ENCODE assay signal across 12 cellular contexts in the genomic region with DNA sequence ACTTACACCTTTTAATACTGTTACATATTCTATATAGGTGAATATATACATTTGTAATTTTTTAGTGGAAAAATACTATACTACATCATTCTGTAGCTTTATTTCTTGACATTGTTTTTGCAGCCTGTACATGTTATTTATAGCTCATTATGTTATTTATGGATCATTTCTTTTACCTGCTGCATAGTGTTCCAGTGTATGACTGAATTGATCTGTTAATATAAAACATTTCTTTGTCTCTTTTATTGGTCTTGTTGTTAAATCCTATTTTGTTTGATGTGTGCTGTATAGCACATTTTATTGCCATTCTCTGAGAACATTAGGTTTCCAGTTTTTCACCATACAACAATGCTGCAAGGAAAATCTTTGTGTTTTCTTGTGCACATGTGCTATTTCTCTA. TPM values are rescaled to one million over a fixed set of nuclear protein-coding genes. Genes with fewer than 3 reads are reported as not detected.
DNase-seq lines count a peak whose midpoint lies in the region; ATAC-seq, FAIRE-seq and TF ChIP-seq lines count a peak whose summit lies in the region.
"Had no signal": no experiment of that assay in that cellular context is flagged by ENCODE, and none has a peak within 500 bp of the region (broad histone marks: within the 10 kb centered on the region; RNA-seq: fewer than 3 reads in every experiment).

No MANE protein-coding gene starts in this region.

- H3K27me3 Mint-ChIP-seq in activated CD4-positive, alpha-beta T cell treated with anti-CD3 and anti-CD28 coated beads, Interleukin-2, amount 10 ng/mL, durations not matched to agents 24 days and 14 days, result no peaks in the 10 kb centered on the region

- H3K9me1 ChIP-seq in K562 (ENCODE audit: control insufficient read depth, insufficient read depth, low read length), result no peaks in the 10 kb centered on the region

- no peak for TF ChIP-seq RAD21 in K562 (CRISPR knock-in tag; conservative IDR thresholded peaks at IDR 0.05 in 1 of 2, IDR thresholded peaks at IDR 0.05 in 1 of 2)

- H3K36me3 Mint-ChIP-seq in activated CD4-positive, alpha-beta T cell treated with anti-CD3 and anti-CD28 coated beads, Interleukin-2, amount 10 ng/mL, durations not matched to agents 24 days and 14 days (ENCODE audit: low read depth), result peaks cover 33% of the 10 kb centered on the region

- no peaks in the 10 kb centered on the region for H3K9me3 Mint-ChIP-seq in activated CD4-positive, alpha-beta T cell treated with anti-CD3 and anti-CD28 coated beads, Interleukin-2, amount 10 ng/mL, durations not matched to agents 24 days and 14 days

- TF ChIP-seq EP300 in K562 (IDR thresholded peaks at IDR 0.05; ENCODE audit: low read length), result no peak

- in situ Hi-C loops in K562 (cut with MboI), result no loop called here

- peak overlapping the region; percentile 87 for H3K4me2 ChIP-seq in Loucy (ENCODE audit: low read depth, low read length, poor library complexity, severe bottlenecking)
- peak overlapping the region; percentile 36 for H3K4me2 ChIP-seq in K562 (ENCODE audit: insufficient read depth, low read length)

- peak overlapping the region; percentile 91; the same call in 2 of the 3 replicates for H3K27ac ChIP-seq in K562 (ENCODE audit: extremely low read depth, low read depth, low read length)
- H3K27ac ChIP-seq: A549 had no signal

- ATAC-seq in K562, result no peak
- ATAC-seq in HG02970 (IDR thresholded peaks at IDR 0.05; ENCODE audit: low FRiP score, unreplicated experiment), result no peak
- ATAC-seq: A549 had no signal

- CTCF ChIA-PET in K562 (lab: Yijun Ruan, JAX; ENCODE audit: low intra/inter-chr PET ratio), result no interaction called here

- H3K9me3 ChIP-seq in Loucy (ENCODE audit: insufficient read depth, low read depth, low read length) (no peaks in the 10 kb centered on the region), K562 (replicated peaks; ENCODE audit: control insufficient read depth, insufficient read depth, low read depth, low read length) (no peaks in the 10 kb centered on the region)
- H3K9me3 ChIP-seq: A549 had no signal

- DNase-seq in activated CD4-positive, alpha-beta T cell treated with anti-CD3 and anti-CD28 coated beads, Interleukin-2, amount 10 ng/mL, durations not matched to agents 24 days and 14 days, result no peak
- DNase-seq in activated CD4-positive, alpha-beta T cell treated with anti-CD3 and anti-CD28 coated beads for 48 hours, result no peak
- no peak for DNase-seq in K562 (ENCODE audit: extremely low read depth in 1 of 4, low spot score in 3 of 4)
- no peak for DNase-seq in retinal pigment epithelial cell (ENCODE audit: low read depth)
- DNase-seq in stimulated activated CD4-positive, alpha-beta T cell treated with anti-CD3 and anti-CD28 coated beads, Interleukin-2, amount 100 ng/mL, for 48 hours, result no peak
- no peak for DNase-seq in NCI-H1417 treated with DMSO at 0.1 percent for 48 hours (lab: John Stamatoyannopoulos, UW)
- DNase-seq: adrenal gland, head of caudate nucleus, NCI-H2081 had no signal

- POLR2A ChIA-PET in K562 (lab: Yijun Ruan, JAX), result interaction anchor here (0.6 to 0.9 kb wide), 2 partner anchors 46 to 49 kb away, joined by 3 read pairs; a partner anchor contains a TSS

- H3K4me3 ChIP-seq in Loucy (ENCODE audit: low read length, poor library complexity, severe bottlenecking), result peak overlapping the region; percentile 88
- peak overlapping the region; percentile 81 for H3K4me3 ChIP-seq in K562
- H3K4me3 ChIP-seq in retinal pigment epithelial cell (ENCODE audit: low read length), result peak overlapping the region; percentile 3
- H3K4me3 ChIP-seq: A549 had no signal

- H3K4me1 ChIP-seq in Loucy (ENCODE audit: insufficient read depth, low read length, poor library complexity, severe bottlenecking), result peaks cover 51% of the 10 kb centered on the region
- peaks cover 0 to 6% of the 10 kb centered on the region in 2 experiments; a peak in 2 of 5 replicates for H3K4me1 ChIP-seq in K562 (replicated peaks in 1 of 2; ENCODE audit: control insufficient read depth in 2 of 2, insufficient read depth in 2 of 2, low read length in 2 of 2)

- TF ChIP-seq POLR2A in K562 (conservative IDR thresholded peaks at IDR 0.05), result no peak

- FAIRE-seq in K562 (lab: Jason Lieb, UNC), result no peak
- FAIRE-seq: A549 had no signal

- no peaks in the 10 kb centered on the region for H3K9me2 ChIP-seq in Loucy (replicated peaks; ENCODE audit: low read depth, low read length)

- H3K9ac ChIP-seq in Loucy (ENCODE audit: low read depth, low read length, poor library complexity, severe bottlenecking), result peak overlapping the region; percentile 39
- H3K9ac ChIP-seq in K562 (ENCODE audit: insufficient read depth in 1 of 2, low read depth in 2 of 2, low read length in 2 of 2), result peak overlapping the region in 1 of 2 experiments; percentile 76; a peak in 2 of 4 replicates

- H3K36me3 ChIP-seq in Loucy (ENCODE audit: insufficient read depth, low read length) (no peaks in the 10 kb centered on the region), K562 (ENCODE audit: control insufficient read depth, insufficient read depth, low read length) (no peaks in the 10 kb centered on the region)
- H3K36me3 ChIP-seq: adrenal gland had no signal

- no peaks in the 10 kb centered on the region for H3K27me3 ChIP-seq in Loucy (ENCODE audit: insufficient read depth, low read length, poor library complexity, severe bottlenecking)
- no peaks in the 10 kb centered on the region for H3K27me3 ChIP-seq in K562 (ENCODE audit: control insufficient read depth in 2 of 2, insufficient read depth in 2 of 2, low read length in 2 of 2)
- H3K27me3 ChIP-seq: adrenal gland had no signal

- peaks cover 54% of the 10 kb centered on the region for H3K4me1 Mint-ChIP-seq in activated CD4-positive, alpha-beta T cell treated with anti-CD3 and anti-CD28 coated beads, Interleukin-2, amount 10 ng/mL, durations not matched to agents 24 days and 14 days

- no peak overlapping the region for H2AFZ ChIP-seq in Loucy (ENCODE audit: low read length)
- H2AFZ ChIP-seq in K562 (ENCODE audit: low read depth, low read length), result no peak overlapping the region

- peaks cover 7% of the 10 kb centered on the region; the same call in 1 of the 2 replicates for H3F3A ChIP-seq in Loucy (ENCODE audit: low read depth)

- peaks cover 63% of the 10 kb centered on the region for H3K79me2 ChIP-seq in Loucy (ENCODE audit: insufficient read depth, low read length)
- H3K79me2 ChIP-seq in K562 (ENCODE audit: control insufficient read depth, insufficient read depth, low read length), result peaks cover 60% of the 10 kb centered on the region

- peak overlapping the region; percentile 58 for H3K27ac Mint-ChIP-seq in activated CD4-positive, alpha-beta T cell treated with anti-CD3 and anti-CD28 coated beads, Interleukin-2, amount 10 ng/mL, durations not matched to agents 24 days and 14 days

- TF ChIP-seq CTCF in Loucy (conservative IDR thresholded peaks at IDR 0.05; ENCODE audit: low read length), result no peak
- no peak for TF ChIP-seq CTCF in K562 (IDR thresholded peaks at IDR 0.05 in 2 of 3, conservative IDR thresholded peaks at IDR 0.05 in 1 of 3; ENCODE audit: insufficient read depth in 2 of 3, low read depth in 1 of 3, low read length in 3 of 3)
- TF ChIP-seq CTCF in retinal pigment epithelial cell (conservative IDR thresholded peaks at IDR 0.05; ENCODE audit: low read depth, low read length), result no peak

- peak overlapping the region; percentile 71 for H3K4me3 Mint-ChIP-seq in activated CD4-positive, alpha-beta T cell treated with anti-CD3 and anti-CD28 coated beads, Interleukin-2, amount 10 ng/mL, durations not matched to agents 24 days and 14 days

- H4K20me1 ChIP-seq in Loucy (ENCODE audit: insufficient read depth, low read length, poor library complexity, severe bottlenecking), result no peaks in the 10 kb centered on the region
- no peaks in the 10 kb centered on the region for H4K20me1 ChIP-seq in K562 (replicated peaks; ENCODE audit: control insufficient read depth, insufficient read depth, low read length)

- no TSS peak for BruUV-seq in K562 (replicated peaks; lab: Mats Ljungman, UMichigan)

- intact Hi-C loops in activated CD4-positive, alpha-beta T cell treated with anti-CD3 and anti-CD28 coated beads, Interleukin-2, amount 10 ng/mL, durations not matched to agents 24 days and 14 days (cut with micrococcal nuclease), result loop anchor here (10.0 kb wide), 1 partner anchor 562 kb away; no protein-coding TSS in a partner anchor
- intact Hi-C loops in K562 (cut with micrococcal nuclease), result loop anchor here (5.0 kb wide), 1 partner anchor 161 kb away; no protein-coding TSS in a partner anchor

RNA-seq across cellular contexts. Expression of a gene that starts 2.4 kb away (rescaled TPM):
- 13.4 and 14.5 TPM in 2 replicates for total RNA-seq in activated CD4-positive, alpha-beta T cell treated with anti-CD3 and anti-CD28 coated beads, Interleukin-2, amount 10 ng/mL, durations not matched to agents 24 days and 14 days
- 5.7 and 18.5 TPM in 2 replicates for total RNA-seq in K562 (2011; cell fraction: chromatin; rRNA removed; ENCODE audit: low replicate concordance)
- 5.1 and 7.0 TPM in 2 replicates for total RNA-seq in K562 (2011; cell fraction: nucleolus; rRNA removed)
- 7.9 and 14.0 TPM in 2 replicates for total RNA-seq in K562 (2011; cell fraction: nucleoplasm; rRNA removed)
- total RNA-seq in K562 (2014; rRNA removed) (4.0 TPM in 2 replicates), K562 (2014; rRNA removed; fragmentation: Illumina TruSeq; extraction: Trizol) (8.9 and 9.3 TPM in 2 replicates), K562 (2015; rRNA removed; fragmentation: Illumina TruSeq; extraction: Trizol) (7.5 and 8.6 TPM in 2 replicates), K562 (2021) (6.1 and 6.8 TPM in 2 replicates)
- polyA plus RNA-seq in K562 (2011; rRNA removed) (6.7 and 9.0 TPM in 2 replicates), K562 (2014; fragmentation: Illumina TruSeq; extraction: Trizol) (6.6 and 8.0 TPM in 2 replicates), K562 (2014; fragmentation: Nextera tagmentation; extraction: Ambion mirVana) (1 to 10 TPM; 1.0 to 1.6 TPM), K562 (2014; rRNA removed) (5.1 and 5.5 TPM in 2 replicates)
- 1.2 and 2.5 TPM in 2 replicates for polyA plus RNA-seq in K562 (2011; cell fraction: cytosol; rRNA removed)
- 5.6 and 6.1 TPM in 2 replicates for polyA plus RNA-seq in K562 (2011; cell fraction: nucleus; rRNA removed)
- 4.8 and 4.9 TPM in 2 replicates for polyA plus RNA-seq in K562 (2012)
- polyA minus RNA-seq in K562 (2011; rRNA and poly(A)+ RNA removed), result 8.8 and 10.6 TPM in 2 replicates
- 2.8 and 3.5 TPM in 2 replicates for polyA minus RNA-seq in K562 (2011; cell fraction: cytosol; rRNA and poly(A)+ RNA removed)
- polyA minus RNA-seq in K562 (2011; cell fraction: nucleus; rRNA and poly(A)+ RNA removed), result 6.3 and 10.1 TPM in 2 replicates

RNA-seq across cellular contexts. Expression of a gene that starts 2.6 kb away (rescaled TPM):
- total RNA-seq in activated CD4-positive, alpha-beta T cell treated with anti-CD3 and anti-CD28 coated beads, Interleukin-2, amount 10 ng/mL, durations not matched to agents 24 days and 14 days, result 5.7 and 6.8 TPM in 2 replicates
- total RNA-seq in K562 (2011; cell fraction: chromatin; rRNA removed; ENCODE audit: low replicate concordance), result 1.2 and 3.4 TPM in 2 replicates
- 0.50 and 0.92 TPM in 2 replicates for total RNA-seq in K562 (2011; cell fraction: nucleolus; rRNA removed)
- 1.1 and 1.2 TPM in 2 replicates for total RNA-seq in K562 (2011; cell fraction: nucleoplasm; rRNA removed)
- total RNA-seq in K562 (2014; rRNA removed) (1.1 and 1.3 TPM in 2 replicates), K562 (2014; rRNA removed; fragmentation: Illumina TruSeq; extraction: Trizol) (2.5 and 2.6 TPM in 2 replicates), K562 (2015; rRNA removed; fragmentation: Illumina TruSeq; extraction: Trizol) (2.6 and 2.8 TPM in 2 replicates), K562 (2021) (1.4 and 1.5 TPM in 2 replicates)
- polyA plus RNA-seq in K562 (2011; rRNA removed) (0.74 and 4.2 TPM in 2 replicates), K562 (2014; fragmentation: Illumina TruSeq; extraction: Trizol) (2.1 and 2.9 TPM in 2 replicates), K562 (2014; fragmentation: Nextera tagmentation; extraction: Ambion mirVana) (1 to 10 TPM; 2.9 to 3.0 TPM), K562 (2014; rRNA removed) (1.7 and 2.2 TPM in 2 replicates)
- 0.44 and 1.1 TPM in 2 replicates for polyA plus RNA-seq in K562 (2011; cell fraction: cytosol; rRNA removed)
- 0.37 and 1.4 TPM in 2 replicates for polyA plus RNA-seq in K562 (2011; cell fraction: nucleus; rRNA removed)
- polyA plus RNA-seq in K562 (2012), result 0.79 and 1.6 TPM in 2 replicates
- polyA minus RNA-seq in K562 (2011; rRNA and poly(A)+ RNA removed), result 0.72 and 2.5 TPM in 2 replicates
- polyA minus RNA-seq in K562 (2011; cell fraction: cytosol; rRNA and poly(A)+ RNA removed), result 1.2 TPM in 1 of 2 replicates, not detected in the other
- 0.11 and 1.2 TPM in 2 replicates for polyA minus RNA-seq in K562 (2011; cell fraction: nucleus; rRNA and poly(A)+ RNA removed)

RNA-seq across cellular contexts. Expression of a gene that starts 49.3 kb away (rescaled TPM):
- 56.8 and 60.8 TPM in 2 replicates for total RNA-seq in activated CD4-positive, alpha-beta T cell treated with anti-CD3 and anti-CD28 coated beads, Interleukin-2, amount 10 ng/mL, durations not matched to agents 24 days and 14 days
- 5.7 and 12.3 TPM in 2 replicates for total RNA-seq in K562 (2011; cell fraction: chromatin; rRNA removed; ENCODE audit: low replicate concordance)
- 1.5 and 5.9 TPM in 2 replicates for total RNA-seq in K562 (2011; cell fraction: nucleolus; rRNA removed)
- total RNA-seq in K562 (2011; cell fraction: nucleoplasm; rRNA removed), result 9.9 and 10.7 TPM in 2 replicates
- total RNA-seq in K562 (2014; rRNA removed), result 4.0 and 4.3 TPM in 2 replicates
- 5.3 and 6.3 TPM in 2 replicates for total RNA-seq in K562 (2014; rRNA removed; fragmentation: Illumina TruSeq; extraction: Trizol)
- 5.5 and 5.9 TPM in 2 replicates for total RNA-seq in K562 (2015; rRNA removed; fragmentation: Illumina TruSeq; extraction: Trizol)
- total RNA-seq in K562 (2021), result 6.0 and 7.3 TPM in 2 replicates
- 4.1 and 4.8 TPM in 2 replicates for polyA plus RNA-seq in K562 (2011; rRNA removed)
- polyA plus RNA-seq in K562 (2011; cell fraction: cytosol; rRNA removed), result 1.7 and 2.3 TPM in 2 replicates
- 6.7 and 7.3 TPM in 2 replicates for polyA plus RNA-seq in K562 (2011; cell fraction: nucleus; rRNA removed)
- 4.9 and 11.1 TPM in 2 replicates for polyA plus RNA-seq in K562 (2012)
- polyA plus RNA-seq in K562 (2014; fragmentation: Illumina TruSeq; extraction: Trizol), result 6.5 and 7.0 TPM in 2 replicates
- polyA plus RNA-seq in K562 (2014; fragmentation: Nextera tagmentation; extraction: Ambion mirVana), result 1 to 10 TPM; 1.9 to 2.2 TPM
- 3.7 and 7.0 TPM in 2 replicates for polyA plus RNA-seq in K562 (2014; rRNA removed)
- polyA minus RNA-seq in K562 (2011; rRNA and poly(A)+ RNA removed), result 1.7 and 4.1 TPM in 2 replicates
- not detected in 2 replicates for polyA minus RNA-seq in K562 (2011; cell fraction: cytosol; rRNA and poly(A)+ RNA removed)
- polyA minus RNA-seq in K562 (2011; cell fraction: nucleus; rRNA and poly(A)+ RNA removed), result 2.8 and 4.3 TPM in 2 replicates

Comparison
In these comparisons a context has a peak if more than half of its experiments do, and no peak if none do; other contexts are left out.
1. H3K4me3 ChIP-seq: peak in every context shown above with its lines; median percentile 88 in Loucy; 81 in K562; 3 in retinal pigment epithelial cell.